In the genomic region with DNA sequence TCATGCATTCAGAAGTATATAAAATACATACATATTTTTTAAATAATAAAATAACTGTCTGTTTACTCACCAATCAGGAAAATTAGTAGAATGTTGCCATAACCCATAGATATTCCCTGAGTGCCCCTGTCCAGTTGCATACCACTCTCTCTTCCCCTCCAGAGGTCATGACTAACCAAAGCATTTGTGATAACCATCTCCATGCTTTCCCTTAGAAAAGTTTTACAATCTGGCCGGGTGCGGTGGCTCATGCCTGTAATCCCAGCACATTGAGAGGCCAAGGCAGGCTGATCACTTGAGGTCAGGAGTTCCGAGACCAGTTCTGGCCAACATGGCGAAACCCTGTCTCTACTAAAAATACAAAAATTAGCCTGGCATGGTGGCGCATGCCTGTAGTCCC, we compare ENCODE assay signal across 27 cellular contexts. TPM values are rescaled to one million over a fixed set of nuclear protein-coding genes. Genes with fewer than 3 reads are reported as not detected.
"Had no signal": no experiment of that assay in that cellular context is flagged by ENCODE, and none has a peak within 500 bp of the region (broad histone marks: within the 10 kb centered on the region; RNA-seq: fewer than 3 reads in every experiment).

No MANE protein-coding gene starts in this region.

- DNase-seq: activated CD4-positive, alpha-beta memory T cell treated with anti-CD3 and anti-CD28 coated beads, Interleukin-2, amount 10 ng/mL, durations not matched to agents 7 days and 5 days; activated CD4-positive, alpha-beta T cell treated with anti-CD3 and anti-CD28 coated beads for 36 hours; activated CD8-positive, alpha-beta memory T cell treated with anti-CD3 and anti-CD28 coated beads for 24 hours; activated CD8-positive, alpha-beta memory T cell treated with anti-CD3 and anti-CD28 coated beads, Interleukin-2, amount 10 ng/mL, durations not matched to agents 7 days and 5 days; activated CD8-positive, alpha-beta memory T cell treated with anti-CD3 and anti-CD28 coated beads, Interleukin-2, amount 50 U/mL, for 48 hours; activated effector memory CD4-positive, alpha-beta T cell treated with anti-CD3 and anti-CD28 coated beads, Interleukin-2, amount 50 U/mL, for 16 hours; activated naive CD4-positive, alpha-beta T cell; activated naive CD4-positive, alpha-beta T cell treated with anti-CD3 and anti-CD28 coated beads, Interleukin-2, amount 50 U/mL, for 16 hours; activated naive CD8-positive, alpha-beta T cell treated with anti-CD3 and anti-CD28 coated beads for 36 hours; activated T-cell treated with anti-CD3 and anti-CD28 coated beads, Interleukin-2, amount 50 U/mL, for 48 hours; amygdala; body of pancreas; MG63; NCI-H1048; NCI-H1105 treated with DMSO at 0.1 percent for 48 hours; NCI-H1436; NCI-H1694; NCI-H1930; NCI-H2081 treated with DMSO at 0.1 percent for 48 hours; NCI-H345; NCI-H524 treated with DMSO at 0.1 percent for 48 hours; PC-9; Right ventricle myocardium superior had no signal

- H3K27ac ChIP-seq: ascending aorta, body of pancreas, breast epithelium, PC-9 had no signal

- H3K4me3 Mint-ChIP-seq: activated CD4-positive, alpha-beta memory T cell treated with anti-CD3 and anti-CD28 coated beads, Interleukin-2, amount 10 ng/mL, durations not matched to agents 7 days and 5 days; activated CD4-positive, alpha-beta T cell treated with anti-CD3 and anti-CD28 coated beads for 36 hours; activated CD8-positive, alpha-beta memory T cell treated with anti-CD3 and anti-CD28 coated beads, Interleukin-2, amount 10 ng/mL, durations not matched to agents 7 days and 5 days; activated naive CD8-positive, alpha-beta T cell treated with anti-CD3 and anti-CD28 coated beads for 36 hours; T-helper 1 cell treated with Interleukin-12 subunit alpha and Interleukin-12 subunit beta and Interleukin-4 antibody, amounts not matched to agents 30 μg/mL and 1 μg/mL, for 36 hours; T-helper 2 cell treated with Interferon-gamma antibody and Interleukin-4, amounts not matched to agents 5 μg/mL and 100 μg/mL, for 36 hours had no signal

- ATAC-seq: activated CD4-positive, alpha-beta T cell treated with anti-CD3 and anti-CD28 coated beads for 36 hours; activated CD8-positive, alpha-beta memory T cell treated with anti-CD3 and anti-CD28 coated beads, Interleukin-2, amount 10 ng/mL, durations not matched to agents 7 days and 5 days; body of pancreas had no signal

- H3K4me1 ChIP-seq: ascending aorta, body of pancreas, breast epithelium had no signal

- H3K4me3 ChIP-seq: ascending aorta, body of pancreas, breast epithelium, MG63, PC-9 had no signal

- H3K9me3 ChIP-seq: ascending aorta, body of pancreas, breast epithelium, MG63 had no signal

- H3K4me2 ChIP-seq: PC-9 had no signal

- H3K27me3 ChIP-seq: ascending aorta, body of pancreas, breast epithelium, MG63 had no signal

- H2AFZ ChIP-seq: PC-9 had no signal

- H3K4me1 Mint-ChIP-seq: activated CD4-positive, alpha-beta T cell treated with anti-CD3 and anti-CD28 coated beads for 36 hours; activated naive CD8-positive, alpha-beta T cell treated with anti-CD3 and anti-CD28 coated beads for 36 hours had no signal

- H3K9me3 Mint-ChIP-seq: activated CD4-positive, alpha-beta memory T cell treated with anti-CD3 and anti-CD28 coated beads, Interleukin-2, amount 10 ng/mL, durations not matched to agents 7 days and 5 days; activated naive CD8-positive, alpha-beta T cell treated with anti-CD3 and anti-CD28 coated beads for 36 hours; T-helper 1 cell treated with Interleukin-12 subunit alpha and Interleukin-12 subunit beta and Interleukin-4 antibody, amounts not matched to agents 30 μg/mL and 1 μg/mL, for 36 hours; T-helper 2 cell treated with Interferon-gamma antibody and Interleukin-4, amounts not matched to agents 5 μg/mL and 100 μg/mL, for 36 hours had no signal

- H3K27ac Mint-ChIP-seq: activated CD4-positive, alpha-beta memory T cell treated with anti-CD3 and anti-CD28 coated beads, Interleukin-2, amount 10 ng/mL, durations not matched to agents 7 days and 5 days; activated CD4-positive, alpha-beta T cell treated with anti-CD3 and anti-CD28 coated beads for 36 hours; activated CD8-positive, alpha-beta memory T cell treated with anti-CD3 and anti-CD28 coated beads, Interleukin-2, amount 10 ng/mL, durations not matched to agents 7 days and 5 days; activated naive CD8-positive, alpha-beta T cell treated with anti-CD3 and anti-CD28 coated beads for 36 hours; T-helper 1 cell treated with Interleukin-12 subunit alpha and Interleukin-12 subunit beta and Interleukin-4 antibody, amounts not matched to agents 30 μg/mL and 1 μg/mL, for 36 hours; T-helper 2 cell treated with Interferon-gamma antibody and Interleukin-4, amounts not matched to agents 5 μg/mL and 100 μg/mL, for 36 hours had no signal

- H3K27me3 Mint-ChIP-seq: activated CD4-positive, alpha-beta memory T cell treated with anti-CD3 and anti-CD28 coated beads, Interleukin-2, amount 10 ng/mL, durations not matched to agents 7 days and 5 days; activated CD4-positive, alpha-beta T cell treated with anti-CD3 and anti-CD28 coated beads for 36 hours; activated CD8-positive, alpha-beta memory T cell treated with anti-CD3 and anti-CD28 coated beads, Interleukin-2, amount 10 ng/mL, durations not matched to agents 7 days and 5 days; activated naive CD8-positive, alpha-beta T cell treated with anti-CD3 and anti-CD28 coated beads for 36 hours had no signal

RNA-seq across cellular contexts. Expression of a gene that starts 51.0 kb away (rescaled TPM):
- total RNA-seq: activated CD4-positive, alpha-beta memory T cell treated with anti-CD3 and anti-CD28 coated beads, Interleukin-2, amount 10 ng/mL, durations not matched to agents 7 days and 5 days; activated CD4-positive, alpha-beta T cell treated with anti-CD3 and anti-CD28 coated beads for 36 hours; activated naive CD8-positive, alpha-beta T cell treated with anti-CD3 and anti-CD28 coated beads for 36 hours; ascending aorta; body of pancreas; breast epithelium; PC-9; Right ventricle myocardium superior had no signal
